ENCODE assay signal across 14 cellular contexts in the genomic region with DNA sequence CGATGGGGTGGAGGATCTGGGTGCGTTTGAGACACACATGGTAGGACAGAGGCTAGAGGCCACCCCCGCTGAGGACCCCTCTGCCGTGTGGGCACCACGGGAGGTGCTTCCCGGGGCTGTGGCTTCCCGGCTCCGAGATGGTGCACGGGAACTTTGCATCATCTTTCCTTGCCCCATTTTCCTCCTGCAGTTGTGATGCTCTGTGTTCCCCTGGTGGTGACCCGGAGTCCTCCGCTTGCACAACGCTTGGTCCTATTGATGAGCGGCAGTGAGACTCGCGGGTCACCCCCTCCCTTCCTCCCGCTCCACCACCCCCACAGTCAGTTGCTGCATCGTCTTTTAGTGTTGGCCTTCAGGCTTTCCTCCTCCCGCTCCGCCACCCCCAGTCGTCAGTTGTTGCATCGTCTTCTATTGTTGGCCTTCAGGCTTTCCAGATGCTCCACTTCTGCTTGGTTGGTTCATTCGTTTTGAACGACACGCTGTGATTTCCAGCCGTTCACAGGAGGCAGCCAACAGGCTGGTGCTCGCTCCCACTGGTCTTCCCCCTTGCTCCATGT. TPM values are rescaled to one million over a fixed set of nuclear protein-coding genes. Genes with fewer than 3 reads are reported as not detected.
DNase-seq lines count a peak whose midpoint lies in the region; ATAC-seq and TF ChIP-seq lines count a peak whose summit lies in the region.
"Had no signal": no experiment of that assay in that cellular context is flagged by ENCODE, and none has a peak within 500 bp of the region (broad histone marks: within the 10 kb centered on the region; RNA-seq: fewer than 3 reads in every experiment).

No MANE protein-coding gene starts in this region.

- no peaks in the 10 kb centered on the region for H3K9me2 ChIP-seq in PC-3 (replicated peaks; ENCODE audit: low read length)

- no peaks in the 10 kb centered on the region for H4K20me1 ChIP-seq in PC-3 (ENCODE audit: low read length)

- H4K8ac ChIP-seq in trophoblast cell (ENCODE audit: low read depth, low read length) = no peak overlapping the region

- H3K18ac ChIP-seq in trophoblast cell (ENCODE audit: low read length) = no peak overlapping the region

- intact Hi-C loops in PC-3 (cut with micrococcal nuclease) (no loop called here), Right ventricle myocardium superior (cut with DNase I) (no loop called here), posterior vena cava (cut with DNase I) (no loop called here)

- TSS peak; percentile 5 for BruUV-seq in PC-3 (replicated peaks; lab: Mats Ljungman, UMichigan)

- H3K79me2 ChIP-seq in PC-3 (ENCODE audit: low read length) (no peaks in the 10 kb centered on the region), trophoblast cell (ENCODE audit: control insufficient read depth, insufficient read depth, low read length, poor library complexity) (no peaks in the 10 kb centered on the region)

- H3K23ac ChIP-seq in trophoblast cell (ENCODE audit: low read length) = no peak overlapping the region

- H2BK5ac ChIP-seq in trophoblast cell (ENCODE audit: low read depth, low read length, poor library complexity) = no peak overlapping the region

- no peaks in the 10 kb centered on the region for H3K27me3 ChIP-seq in PC-3 (ENCODE audit: low read length)
- no peaks in the 10 kb centered on the region for H3K27me3 ChIP-seq in trophoblast cell (ENCODE audit: insufficient read depth, low read length)

- H3K9ac ChIP-seq in PC-3 (ENCODE audit: low read length) (no peak overlapping the region), trophoblast cell (ENCODE audit: low read length) (no peak overlapping the region)

- no peak overlapping the region for H2AK5ac ChIP-seq in trophoblast cell (ENCODE audit: low read length)

- POLR2A ChIA-PET in PC-3 (lab: Charles Lee; ENCODE audit: unreplicated experiment) = no interaction called here

- H3K36me3 ChIP-seq in PC-3 (ENCODE audit: low read depth, low read length) (peaks cover 84% of the 10 kb centered on the region), trophoblast cell (ENCODE audit: control insufficient read depth in 1 of 2, insufficient read depth in 2 of 2, low read length in 2 of 2) (peaks cover 70 to 84% of the 10 kb centered on the region in 2 experiments)

- H4K12ac ChIP-seq in trophoblast cell (ENCODE audit: low read depth, low read length) = no peak overlapping the region

- no peaks in the 10 kb centered on the region for H3K9me3 ChIP-seq in PC-3 (ENCODE audit: low read length)
- H3K9me3 ChIP-seq in trophoblast cell (ENCODE audit: insufficient read depth, low read depth, low read length) = peaks cover 4% of the 10 kb centered on the region

- WGBS in trophoblast cell (ENCODE audit: extremely low coverage, insufficient coverage, insufficient read length) = no CpG with 5 or more reads among the region's 26 CpGs

- no peak overlapping the region for H2BK120ac ChIP-seq in trophoblast cell (ENCODE audit: insufficient read depth, low read length, poor library complexity)

- ATAC-seq in PC-3 (no peak), Right ventricle myocardium superior (ENCODE audit: poor library complexity) (no peak), GM19463 (IDR thresholded peaks at IDR 0.05; ENCODE audit: unreplicated experiment) (no peak)
- ATAC-seq: GM12878 had no signal

- H3K4me1 ChIP-seq in PC-3 (ENCODE audit: insufficient read depth, low read length) = no peaks in the 10 kb centered on the region
- no peaks in the 10 kb centered on the region for H3K4me1 ChIP-seq in trophoblast cell (ENCODE audit: control insufficient read depth in 1 of 2, insufficient read depth in 2 of 2, low read length in 2 of 2)

- H3K4me2 ChIP-seq in PC-3 (ENCODE audit: low read length) = no peak overlapping the region
- H3K4me2 ChIP-seq in trophoblast cell (ENCODE audit: low read length) = no peak overlapping the region

- H2BK12ac ChIP-seq in trophoblast cell (ENCODE audit: low read length) = no peak overlapping the region

- no peaks in the 10 kb centered on the region for H3K79me1 ChIP-seq in trophoblast cell (ENCODE audit: low read length)

- DNase-seq in DMS 273 (lab: John Stamatoyannopoulos, UW; ENCODE audit: unreplicated experiment) = peak; percentile 28
- no peak for DNase-seq in DMS 273 treated with DMSO at 0.1 percent for 48 hours (lab: John Stamatoyannopoulos, UW)
- DNase-seq in PC-3 = no peak
- DNase-seq in Right ventricle myocardium superior = peak; percentile 34
- peak; percentile 70 for DNase-seq in posterior vena cava (ENCODE audit: low spot score)
- no peak for DNase-seq in T1000 (lab: John Stamatoyannopoulos, UW)
- no peak for DNase-seq in trophoblast cell
- DNase-seq: activated T-cell treated with anti-CD3 and anti-CD28 coated beads for 4 hours; cerebellar nuclear complex; occipital lobe; stimulated activated CD4-positive, alpha-beta T cell treated with anti-CD3 and anti-CD28 coated beads, Interleukin-4, amount 100 ng/mL, for 24 hours had no signal

- TF ChIP-seq CTCF in PC-3 (conservative IDR thresholded peaks at IDR 0.05; ENCODE audit: low read depth, low read length) = 0 out of 2 replicates have a peak, but pooled peaks have one; percentile 25

- H3K27ac ChIP-seq in PC-3 (ENCODE audit: low read length) (no peak overlapping the region), trophoblast cell (ENCODE audit: low read depth, low read length) (no peak overlapping the region)
- H3K27ac ChIP-seq: 22Rv1 had no signal

- no peak overlapping the region for H3K4me3 ChIP-seq in PC-3 (ENCODE audit: low read length)
- H3K4me3 ChIP-seq in trophoblast cell (ENCODE audit: low read depth, low read length) = no peak overlapping the region
- H3K4me3 ChIP-seq: GM12878 had no signal

- CTCF ChIA-PET in PC-3 (lab: Charles Lee) = no interaction called here

- no peak overlapping the region for H3K14ac ChIP-seq in trophoblast cell (ENCODE audit: low read length)

- H3K4ac ChIP-seq in trophoblast cell (ENCODE audit: low read depth, low read length) = no peak overlapping the region

- H4K91ac ChIP-seq in trophoblast cell (ENCODE audit: low read depth, low read length) = no peak overlapping the region

- H2AFZ ChIP-seq in PC-3 (ENCODE audit: low read length) = no peak overlapping the region
- no peak overlapping the region for H2AFZ ChIP-seq in trophoblast cell (ENCODE audit: insufficient read depth, low read length, poor library complexity)

- H3F3A ChIP-seq in PC-3 (ENCODE audit: low read length, unreplicated experiment) = no peaks in the 10 kb centered on the region

RNA-seq across cellular contexts. Expression of gene PYGB, which starts 37.3 kb away (rescaled TPM):
- total RNA-seq in PC-3 (2014; rRNA removed) (216 and 245 TPM in 2 replicates), Right ventricle myocardium superior (170 TPM), posterior vena cava (100 to 1,000 TPM; 132 to 155 TPM)
- polyA plus RNA-seq in trophoblast cell (2013) = 21.3 and 22.0 TPM in 2 replicates

Comparison
In these comparisons a context has a peak if more than half of its experiments do, and no peak if none do; other contexts are left out.
1. DNase-seq: peak in DMS 273 (single experiment), Right ventricle myocardium superior (single experiment) and posterior vena cava (single experiment); none in DMS 273 treated with DMSO at 0.1 percent for 48 hours (single experiment), PC-3 (single experiment), T1000 (single experiment) and trophoblast cell (0 of 2).